ENCODE assay signal across 8 cellular contexts in genomic region chr1:39047374-39048229, GRCh38. TPM values are rescaled to one million over a fixed set of nuclear protein-coding genes. Genes with fewer than 3 reads are reported as not detected.
DNase-seq lines count a peak whose midpoint lies in the region; ATAC-seq and TF ChIP-seq lines count a peak whose summit lies in the region.

No MANE protein-coding gene starts in this region.

- no peak overlapping the region for H3K4me3 ChIP-seq in fibroblast of pulmonary artery (replicated peaks; ENCODE audit: low read depth, low read length)

- in situ Hi-C loops in G401 (cut with HindIII; ENCODE audit: low sequenced_read_pairs): no loop called here

- no peak for TF ChIP-seq CTCF in fibroblast of pulmonary artery (IDR thresholded peaks at IDR 0.05; ENCODE audit: low read length, missing control alignments)

- ATAC-seq in HG02973 (IDR thresholded peaks at IDR 0.05; ENCODE audit: unreplicated experiment) (no peak), GM18519 (IDR thresholded peaks at IDR 0.05; ENCODE audit: low FRiP score, unreplicated experiment) (no peak), GM19324 (IDR thresholded peaks at IDR 0.05; ENCODE audit: low FRiP score, unreplicated experiment) (no peak)

- DNase-seq in ELR (ENCODE audit: low read depth): peak; percentile 77
- peak; percentile 33 for DNase-seq in OCI-M1 (lab: John Stamatoyannopoulos, UW)
- peak; percentile 94 for DNase-seq in fibroblast of pulmonary artery (ENCODE audit: low read depth)
- peak; percentile 19 for DNase-seq in retina
- no peak for DNase-seq in G401 (ENCODE audit: low spot score)

RNA-seq across cellular contexts. Expression of gene NDUFS5, which starts 21.5 kb away (rescaled TPM):
- 764 and 816 TPM in 2 replicates for total RNA-seq in G401 (2014; rRNA removed; shearing (Covaris generic))

RNA-seq across cellular contexts. Expression of gene AKIRIN1, which starts 56.5 kb away (rescaled TPM):
- total RNA-seq in G401 (2014; rRNA removed; shearing (Covaris generic)): 76.7 and 107 TPM in 2 replicates
